In the genomic region with DNA sequence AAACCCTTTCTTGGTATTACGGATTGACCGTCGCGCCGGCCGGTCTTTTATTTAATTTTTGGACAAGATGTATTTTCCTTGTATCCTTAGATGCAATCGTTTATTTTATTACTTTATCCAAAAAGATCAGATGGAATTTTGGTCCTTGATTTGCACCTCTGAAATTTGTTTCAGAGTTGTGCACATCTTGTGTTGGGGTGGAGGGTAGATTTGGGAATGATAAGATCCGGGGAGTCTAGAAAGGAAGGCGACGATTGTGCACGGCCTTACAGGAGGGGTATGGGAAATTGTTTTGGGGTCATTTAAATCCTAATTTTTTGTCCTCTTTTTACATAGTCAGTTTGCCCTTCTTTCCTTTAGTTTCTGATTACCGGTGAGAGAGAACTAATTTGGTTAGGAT, we compare ENCODE assay signal across 8 cellular contexts. TPM values are rescaled to one million over a fixed set of nuclear protein-coding genes. Genes with fewer than 3 reads are reported as not detected.
DNase-seq lines count a peak whose midpoint lies in the region; ATAC-seq and TF ChIP-seq lines count a peak whose summit lies in the region.

No MANE protein-coding gene starts in this region.

- no peaks in the 10 kb centered on the region for H3K36me3 Mint-ChIP-seq in natural killer cell

- no peaks in the 10 kb centered on the region for H3K9me3 Mint-ChIP-seq in natural killer cell

- H3K4me1 Mint-ChIP-seq in natural killer cell, result peaks cover 23 to 24% of the 10 kb centered on the region in 2 donors

- TF ChIP-seq CTCF in BE2C (IDR thresholded peaks at IDR 0.05; ENCODE audit: low read depth, low read length) (no peak), natural killer cell (IDR thresholded peaks at IDR 0.05) (no peak)

- DNase-seq in BE2C (no peak), M059J (ENCODE audit: low read depth) (peak; percentile 19), dermis blood vessel endothelial cell (peak; percentile 9), natural killer cell (no peak), NCI-H226 (no peak), KBM-7 (no peak), NCI-H2081 treated with DMSO at 0.1 percent for 48 hours (lab: John Stamatoyannopoulos, UW) (no peak), NCI-H1417 treated with DMSO at 0.1 percent for 48 hours (lab: John Stamatoyannopoulos, UW) (no peak)

- H3K4me3 ChIP-seq in BE2C (ENCODE audit: low read depth, low read length), result peak overlapping the region; percentile 93

- peak overlapping the region; percentile 97 for H3K4me3 Mint-ChIP-seq in natural killer cell

- no peaks in the 10 kb centered on the region for H3K27me3 Mint-ChIP-seq in natural killer cell (ENCODE audit: low read depth in 2 of 2)

- H3K4me1 ChIP-seq in BE2C, result peaks cover 17% of the 10 kb centered on the region

- H3K27ac Mint-ChIP-seq in natural killer cell, result peak overlapping the region; percentile 91 to 97

- no peaks in the 10 kb centered on the region for H3K9me3 ChIP-seq in BE2C

- peaks cover 24% of the 10 kb centered on the region for H3K36me3 ChIP-seq in BE2C

- ATAC-seq in natural killer cell, result no peak

- in situ Hi-C loops in KBM-7 (cut with MboI; ENCODE audit: low pct_unique_long_range_greater_than_20kb, low sequenced_read_pairs), result no loop called here

- H3K27me3 ChIP-seq in BE2C, result no peaks in the 10 kb centered on the region

- intact Hi-C loops in natural killer cell (cut with micrococcal nuclease), result no loop called here

RNA-seq across cellular contexts. Expression of gene KDM2A, which starts 1.4 kb away (rescaled TPM):
- 62.2 TPM for polyA plus RNA-seq in BE2C (2012; ENCODE audit: insufficient read depth, insufficient read length, low read depth)
- 19.0 and 36.1 TPM in 2 replicates for total RNA-seq in M059J (2014; rRNA removed; shearing (Covaris generic))
- total RNA-seq in dermis blood vessel endothelial cell, result 55.1 and 58.5 TPM in 2 replicates
- 100 to 1,000 TPM; 268 to 312 (median 283) TPM for total RNA-seq in natural killer cell

Comparison
In these comparisons a context has a peak if more than half of its experiments do, and no peak if none do; other contexts are left out.
1. DNase-seq: peak in M059J (single experiment) and dermis blood vessel endothelial cell (single experiment); none in BE2C (single experiment), natural killer cell (single experiment), NCI-H226 (single experiment), KBM-7 (single experiment), NCI-H2081 treated with DMSO at 0.1 percent for 48 hours (single experiment) and NCI-H1417 treated with DMSO at 0.1 percent for 48 hours (single experiment).